Comparison of ENCODE assay signal across 17 cellular contexts in the genomic region with DNA sequence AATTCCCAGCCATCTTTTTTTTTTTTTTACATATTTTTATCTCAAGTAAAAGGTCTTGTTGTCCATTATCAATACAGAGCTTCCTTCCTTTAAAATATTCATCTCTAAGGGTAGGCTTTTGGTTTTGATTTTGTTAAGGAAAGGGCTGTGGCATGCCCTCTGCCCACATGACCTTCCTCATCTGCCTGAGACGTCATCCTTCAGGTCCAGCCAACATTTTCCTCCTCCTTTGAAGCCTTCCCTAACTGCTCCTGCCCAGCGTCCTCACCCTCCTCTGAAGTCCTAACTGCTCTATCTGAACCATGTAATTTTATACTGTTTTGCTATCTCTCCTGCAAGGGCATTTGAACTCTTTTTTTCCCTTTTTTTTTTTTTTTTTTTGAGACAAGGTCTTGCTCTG.
A peak's percentile ranks its signal among the peaks of the same experiment; 100 is the strongest.
DNase-seq lines count a peak whose midpoint lies in the region; ATAC-seq and TF ChIP-seq lines count a peak whose summit lies in the region.
"Had no signal": no experiment of that assay in that cellular context is flagged by ENCODE, and none has a peak within 500 bp of the region (broad histone marks: within the 10 kb centered on the region; RNA-seq: fewer than 3 reads in every experiment).

No MANE protein-coding gene starts in this region.

- DNase-seq in CD14-positive monocyte (ENCODE audit: low spot score) (no peak), OCI-M1 (lab: John Stamatoyannopoulos, UW) (peak; percentile 13), left lung (no peak), spleen (no peak), NCI-H1694 treated with DMSO at 0.1 percent for 48 hours (lab: John Stamatoyannopoulos, UW) (no peak), KBM-7 (no peak), NCI-H524 treated with DMSO at 0.1 percent for 48 hours (lab: John Stamatoyannopoulos, UW) (no peak), T1000 (lab: John Stamatoyannopoulos, UW) (no peak)
- DNase-seq: 8988T; Caco-2; CD4-positive, alpha-beta T cell; HCEC 1CT; IMR-90 had no signal

- WGBS in spleen, 5 donors, result 36 to 69% (median 55%) methylated on average over 2 of the region's 2 CpGs

- H3K27ac Mint-ChIP-seq in CD14-positive monocyte, result peak overlapping the region in 6 of 7 donors; percentile 67 to 91 (median 76)
- H3K27ac Mint-ChIP-seq: B cell; CD4-positive, alpha-beta T cell; GM23338 had no signal

- intact Hi-C loops in CD14-positive monocyte (cut with micrococcal nuclease) (no loop called here), left lung (cut with DNase I) (no loop called here), spleen (cut with DNase I; ENCODE audit: low total_unique reads) (no loop called here)

- TF ChIP-seq POLR2A in spleen (IDR thresholded peaks at IDR 0.05), result no peak

- H3K4me3 ChIP-seq in left lung, result no peak overlapping the region
- H3K4me3 ChIP-seq in spleen, result no peak overlapping the region
- H3K4me3 ChIP-seq: BLaER1 treated with 17β-estradiol and CSF1 and Interleukin-3, amounts not matched to agents 10 nM and 100 nM; GM23338 had no signal

- H3K9me3 ChIP-seq in left lung, result peaks cover 0 to 12% of the 10 kb centered on the region in 2 donors
- H3K9me3 ChIP-seq in spleen, result peaks cover 4 to 16% (median 9%) of the 10 kb centered on the region in 8 donors

- no peak overlapping the region for H3K4me3 Mint-ChIP-seq in CD14-positive monocyte
- H3K4me3 Mint-ChIP-seq: B cell; CD4-positive, alpha-beta T cell; GM23338 had no signal

- TF ChIP-seq CTCF in CD14-positive monocyte (IDR thresholded peaks at IDR 0.05) (no peak), left lung (IDR thresholded peaks at IDR 0.05) (no peak), spleen (IDR thresholded peaks at IDR 0.05 in 8 of 11, conservative IDR thresholded peaks at IDR 0.05 in 3 of 11) (no peak)

- H3K36me3 Mint-ChIP-seq in CD14-positive monocyte, result peaks cover 12% of the 10 kb centered on the region in 2 donors

- ATAC-seq in left lung, result peak; percentile 16
- ATAC-seq: GM23338 had no signal

- H3K27me3 ChIP-seq in left lung (no peaks in the 10 kb centered on the region), spleen (replicated peaks in 1 of 7) (no peaks in the 10 kb centered on the region)
- H3K27me3 ChIP-seq: BLaER1 treated with 17β-estradiol and CSF1 and Interleukin-3, amounts not matched to agents 10 nM and 100 nM had no signal

- H3K36me3 ChIP-seq in left lung (no peaks in the 10 kb centered on the region), spleen (no peaks in the 10 kb centered on the region)
- H3K36me3 ChIP-seq: BLaER1 treated with 17β-estradiol and CSF1 and Interleukin-3, amounts not matched to agents 10 nM and 100 nM had no signal

- H3K4me1 ChIP-seq in left lung (peaks cover 0 to 11% of the 10 kb centered on the region in 2 donors), spleen (peaks cover 5 to 39% (median 18%) of the 10 kb centered on the region in 6 donors)

- in situ Hi-C loops in KBM-7 (cut with MboI; ENCODE audit: low pct_unique_long_range_greater_than_20kb, low sequenced_read_pairs), result no loop called here

- H3K4me1 Mint-ChIP-seq in CD14-positive monocyte, result peaks cover 33% of the 10 kb centered on the region

- peaks cover 7 to 21% (median 14%) of the 10 kb centered on the region in 7 donors for H3K9me3 Mint-ChIP-seq in CD14-positive monocyte

- H3K27ac ChIP-seq in left lung, result no peak overlapping the region
- H3K27ac ChIP-seq in spleen, result peak overlapping the region in 6 of 8 donors; percentile 55 to 81 (median 74)
- H3K27ac ChIP-seq: HL-60 had no signal

- H3K27me3 Mint-ChIP-seq in CD14-positive monocyte (ENCODE audit: low read depth in 3 of 3), result peaks cover 0 to 4% (median 3%) of the 10 kb centered on the region in 3 donors
- H3K27me3 Mint-ChIP-seq: B cell; CD4-positive, alpha-beta T cell had no signal

Comparison
In these comparisons a context has a peak if more than half of its experiments do, and no peak if none do; other contexts are left out.
1. H3K27ac ChIP-seq: peak in spleen (6 of 8); none in left lung (0 of 2).